In genomic region chr1:30550365-30551220, GRCh38 we compare ENCODE assay signal across 21 cellular contexts.
DNase-seq lines count a peak whose midpoint lies in the region; ATAC-seq and TF ChIP-seq lines count a peak whose summit lies in the region.
"Had no signal": no experiment of that assay in that cellular context is flagged by ENCODE, and none has a peak within 500 bp of the region (broad histone marks: within the 10 kb centered on the region; RNA-seq: fewer than 3 reads in every experiment).

No MANE protein-coding gene starts in this region.

- no peaks in the 10 kb centered on the region for H3K36me3 Mint-ChIP-seq in activated CD4-positive, alpha-beta T cell treated with anti-CD3 and anti-CD28 coated beads, Interleukin-2, amount 10 ng/mL, durations not matched to agents 24 days and 14 days (ENCODE audit: low read depth)
- no peaks in the 10 kb centered on the region for H3K36me3 Mint-ChIP-seq in activated T-cell treated with anti-CD3 and anti-CD28 coated beads, Interleukin-2, amount 50 U/mL, for 24 hours (ENCODE audit: low read depth)
- H3K36me3 Mint-ChIP-seq: CD14-positive monocyte; CD8-positive, alpha-beta memory T cell had no signal

- peak; percentile 28 for DNase-seq in activated CD4-positive, alpha-beta T cell treated with anti-CD3 and anti-CD28 coated beads, Interleukin-2, amount 10 ng/mL, durations not matched to agents 24 days and 14 days
- DNase-seq in activated CD4-positive, alpha-beta T cell treated with anti-CD3 and anti-CD28 coated beads for 4 hours, result no peak
- DNase-seq in mesenteric fat pad (ENCODE audit: low spot score) (peak; percentile 77), spleen (peak; percentile 29), upper lobe of right lung (no peak), AG20443 (ENCODE audit: low spot score) (no peak)
- no peak for DNase-seq in activated T-cell treated with anti-CD3 and anti-CD28 coated beads, Interleukin-2, amount 50 U/mL, for 24 hours
- DNase-seq: AML-193; BE2C; Calu3; CD4-positive, alpha-beta T cell; CD8-positive, alpha-beta memory T cell; DMS53; DMS79 treated with DMSO at 0.1 percent for 48 hours; GF-D8; H9 had no signal

- no peak for ATAC-seq in upper lobe of right lung
- ATAC-seq: GM23338, HCT116 had no signal

- peaks cover 0 to 27% (median 0%) of the 10 kb centered on the region in 7 donors for H3K27me3 ChIP-seq in spleen (replicated peaks in 1 of 7)
- no peaks in the 10 kb centered on the region for H3K27me3 ChIP-seq in upper lobe of right lung
- H3K27me3 ChIP-seq: BE2C; BLaER1 treated with 17β-estradiol and CSF1 and Interleukin-3, amounts not matched to agents 10 nM and 100 nM had no signal

- H3K4me3 Mint-ChIP-seq in activated CD4-positive, alpha-beta T cell treated with anti-CD3 and anti-CD28 coated beads, Interleukin-2, amount 10 ng/mL, durations not matched to agents 24 days and 14 days, result no peak overlapping the region
- H3K4me3 Mint-ChIP-seq in activated T-cell treated with anti-CD3 and anti-CD28 coated beads, Interleukin-2, amount 50 U/mL, for 24 hours, result no peak overlapping the region
- H3K4me3 Mint-ChIP-seq: CD14-positive monocyte; CD4-positive, alpha-beta T cell; CD8-positive, alpha-beta memory T cell; GM23338; H9 had no signal

- WGBS in spleen, 5 donors, result 65 to 86% (median 78%) methylated on average over 5 to 11 of the region's 11 CpGs

- no peak for TF ChIP-seq POLR2A in spleen (IDR thresholded peaks at IDR 0.05)

- H3K27ac ChIP-seq in spleen (no peak overlapping the region), upper lobe of right lung (no peak overlapping the region)
- H3K27ac ChIP-seq: 22Rv1; BLaER1 treated with 17β-estradiol and CSF1 and Interleukin-3, amounts not matched to agents 10 nM and 100 nM had no signal

- H3K4me1 Mint-ChIP-seq in activated CD4-positive, alpha-beta T cell treated with anti-CD3 and anti-CD28 coated beads, Interleukin-2, amount 10 ng/mL, durations not matched to agents 24 days and 14 days, result no peaks in the 10 kb centered on the region
- no peaks in the 10 kb centered on the region for H3K4me1 Mint-ChIP-seq in activated T-cell treated with anti-CD3 and anti-CD28 coated beads, Interleukin-2, amount 50 U/mL, for 24 hours (ENCODE audit: low read depth)
- H3K4me1 Mint-ChIP-seq: CD14-positive monocyte; CD8-positive, alpha-beta memory T cell; GM23338; H9 had no signal

- TF ChIP-seq CTCF in spleen (IDR thresholded peaks at IDR 0.05 in 8 of 11, conservative IDR thresholded peaks at IDR 0.05 in 3 of 11) (no peak), upper lobe of right lung (IDR thresholded peaks at IDR 0.05) (no peak)

- peaks cover 6% of the 10 kb centered on the region for H3K27me3 Mint-ChIP-seq in activated CD4-positive, alpha-beta T cell treated with anti-CD3 and anti-CD28 coated beads, Interleukin-2, amount 10 ng/mL, durations not matched to agents 24 days and 14 days
- peaks cover 17% of the 10 kb centered on the region for H3K27me3 Mint-ChIP-seq in activated T-cell treated with anti-CD3 and anti-CD28 coated beads, Interleukin-2, amount 50 U/mL, for 24 hours

- peaks cover 0 to 12% (median 0%) of the 10 kb centered on the region in 8 donors for H3K9me3 ChIP-seq in spleen
- no peaks in the 10 kb centered on the region for H3K9me3 ChIP-seq in upper lobe of right lung
- H3K9me3 ChIP-seq: BE2C had no signal

- intact Hi-C loops in activated CD4-positive, alpha-beta T cell treated with anti-CD3 and anti-CD28 coated beads, Interleukin-2, amount 10 ng/mL, durations not matched to agents 24 days and 14 days (cut with micrococcal nuclease), result no loop called here
- intact Hi-C loops in spleen (cut with DNase I; ENCODE audit: low total_unique reads) (no loop called here), upper lobe of right lung (cut with DNase I) (no loop called here)

- H3K4me3 ChIP-seq in spleen (no peak overlapping the region), upper lobe of right lung (no peak overlapping the region)
- H3K4me3 ChIP-seq: BLaER1 treated with 17β-estradiol and CSF1 and Interleukin-3, amounts not matched to agents 10 nM and 100 nM; GM23338 had no signal

- no peaks in the 10 kb centered on the region for H3K9me3 Mint-ChIP-seq in activated CD4-positive, alpha-beta T cell treated with anti-CD3 and anti-CD28 coated beads, Interleukin-2, amount 10 ng/mL, durations not matched to agents 24 days and 14 days
- H3K9me3 Mint-ChIP-seq in activated T-cell treated with anti-CD3 and anti-CD28 coated beads, Interleukin-2, amount 50 U/mL, for 24 hours, result no peaks in the 10 kb centered on the region

- H3K36me3 ChIP-seq in spleen, result no peaks in the 10 kb centered on the region
- no peaks in the 10 kb centered on the region for H3K36me3 ChIP-seq in upper lobe of right lung
- H3K36me3 ChIP-seq: BE2C; BLaER1 treated with 17β-estradiol and CSF1 and Interleukin-3, amounts not matched to agents 10 nM and 100 nM had no signal

- no peak overlapping the region for H3K27ac Mint-ChIP-seq in activated CD4-positive, alpha-beta T cell treated with anti-CD3 and anti-CD28 coated beads, Interleukin-2, amount 10 ng/mL, durations not matched to agents 24 days and 14 days
- no peak overlapping the region for H3K27ac Mint-ChIP-seq in activated T-cell treated with anti-CD3 and anti-CD28 coated beads, Interleukin-2, amount 50 U/mL, for 24 hours
- H3K27ac Mint-ChIP-seq: CD14-positive monocyte; CD4-positive, alpha-beta T cell; CD8-positive, alpha-beta memory T cell; GM23338; H9 had no signal

- H3K4me1 ChIP-seq in spleen (no peaks in the 10 kb centered on the region), upper lobe of right lung (no peaks in the 10 kb centered on the region)
- H3K4me1 ChIP-seq: BE2C; BLaER1 treated with 17β-estradiol and CSF1 and Interleukin-3, amounts not matched to agents 10 nM and 100 nM had no signal

Comparison
In these comparisons a context has a peak if more than half of its experiments do, and no peak if none do; other contexts are left out.
1. DNase-seq: peak in activated CD4-positive, alpha-beta T cell treated with anti-CD3 and anti-CD28 coated beads, Interleukin-2, amount 10 ng/mL, durations not matched to agents 24 days and 14 days (single experiment), mesenteric fat pad (single experiment) and spleen (single experiment); none in activated CD4-positive, alpha-beta T cell treated with anti-CD3 and anti-CD28 coated beads for 4 hours (0 of 2), upper lobe of right lung (single experiment), AG20443 (single experiment) and activated T-cell treated with anti-CD3 and anti-CD28 coated beads, Interleukin-2, amount 50 U/mL, for 24 hours (single experiment).